Comparison of ENCODE assay signal across 21 cellular contexts in genomic region chr6:147769496-147770087, GRCh38.
"Had no signal": no experiment of that assay in that cellular context is flagged by ENCODE, and none has a peak within 500 bp of the region (broad histone marks: within the 10 kb centered on the region; RNA-seq: fewer than 3 reads in every experiment).

No MANE protein-coding gene starts in this region.

- H3K27me3 ChIP-seq: brain microvascular endothelial cell, gastroesophageal sphincter, heart left ventricle, suprapubic skin had no signal

- H3K36me3 ChIP-seq: brain microvascular endothelial cell, gastroesophageal sphincter, heart left ventricle, left ventricle myocardium inferior, suprapubic skin had no signal

- DNase-seq: activated CD4-positive, alpha-beta memory T cell treated with anti-CD3 and anti-CD28 coated beads, Interleukin-2, amount 10 ng/mL, durations not matched to agents 7 days and 5 days; activated CD4-positive, alpha-beta T cell treated with anti-CD3 and anti-CD28 coated beads for 48 hours; activated CD8-positive, alpha-beta memory T cell treated with anti-CD3 and anti-CD28 coated beads, Interleukin-2, amount 10 ng/mL, durations not matched to agents 7 days and 5 days; activated naive CD4-positive, alpha-beta T cell; aorta; brain microvascular endothelial cell; cortex of kidney; heart left ventricle; left ventricle myocardium inferior; mammary epithelial cell; nephron progenitor cell; right cardiac atrium; small intestine; stimulated activated CD4-positive, alpha-beta T cell treated with anti-CD3 and anti-CD28 coated beads, Interleukin-15, amount 100 ng/mL, for 24 hours; stimulated activated CD4-positive, alpha-beta T cell treated with anti-CD3 and anti-CD28 coated beads, Interleukin-2, amount 100 ng/mL, for 48 hours; T-helper 17 cell; trophoblast cell had no signal

- ATAC-seq: activated CD8-positive, alpha-beta memory T cell treated with anti-CD3 and anti-CD28 coated beads, Interleukin-2, amount 10 ng/mL, durations not matched to agents 7 days and 5 days; activated T-helper 17 cell treated with anti-CD3 and anti-CD28 coated beads, Interleukin-2, amount 50 U/mL, for 72 hours; gastroesophageal sphincter; right cardiac atrium; T-helper 17 cell; WTC11 had no signal

- FAIRE-seq: small intestine had no signal

- H3K4me3 ChIP-seq: gastroesophageal sphincter, heart left ventricle, left ventricle myocardium inferior, suprapubic skin had no signal
